Comparison of ENCODE assay signal across 1 cellular context in genomic region chr20:62025832-62026563, GRCh38.
A peak's percentile ranks its signal among the peaks of the same experiment; 100 is the strongest.
TF ChIP-seq lines count a peak whose summit lies in the region.

No MANE protein-coding gene starts in this region.

TF ChIP-seq in K562, 482 proteins besides CTCF, POLR2A, EP300 and RAD21 (continued from another document and continues in another):
- TF ChIP-seq, protein P1, sequence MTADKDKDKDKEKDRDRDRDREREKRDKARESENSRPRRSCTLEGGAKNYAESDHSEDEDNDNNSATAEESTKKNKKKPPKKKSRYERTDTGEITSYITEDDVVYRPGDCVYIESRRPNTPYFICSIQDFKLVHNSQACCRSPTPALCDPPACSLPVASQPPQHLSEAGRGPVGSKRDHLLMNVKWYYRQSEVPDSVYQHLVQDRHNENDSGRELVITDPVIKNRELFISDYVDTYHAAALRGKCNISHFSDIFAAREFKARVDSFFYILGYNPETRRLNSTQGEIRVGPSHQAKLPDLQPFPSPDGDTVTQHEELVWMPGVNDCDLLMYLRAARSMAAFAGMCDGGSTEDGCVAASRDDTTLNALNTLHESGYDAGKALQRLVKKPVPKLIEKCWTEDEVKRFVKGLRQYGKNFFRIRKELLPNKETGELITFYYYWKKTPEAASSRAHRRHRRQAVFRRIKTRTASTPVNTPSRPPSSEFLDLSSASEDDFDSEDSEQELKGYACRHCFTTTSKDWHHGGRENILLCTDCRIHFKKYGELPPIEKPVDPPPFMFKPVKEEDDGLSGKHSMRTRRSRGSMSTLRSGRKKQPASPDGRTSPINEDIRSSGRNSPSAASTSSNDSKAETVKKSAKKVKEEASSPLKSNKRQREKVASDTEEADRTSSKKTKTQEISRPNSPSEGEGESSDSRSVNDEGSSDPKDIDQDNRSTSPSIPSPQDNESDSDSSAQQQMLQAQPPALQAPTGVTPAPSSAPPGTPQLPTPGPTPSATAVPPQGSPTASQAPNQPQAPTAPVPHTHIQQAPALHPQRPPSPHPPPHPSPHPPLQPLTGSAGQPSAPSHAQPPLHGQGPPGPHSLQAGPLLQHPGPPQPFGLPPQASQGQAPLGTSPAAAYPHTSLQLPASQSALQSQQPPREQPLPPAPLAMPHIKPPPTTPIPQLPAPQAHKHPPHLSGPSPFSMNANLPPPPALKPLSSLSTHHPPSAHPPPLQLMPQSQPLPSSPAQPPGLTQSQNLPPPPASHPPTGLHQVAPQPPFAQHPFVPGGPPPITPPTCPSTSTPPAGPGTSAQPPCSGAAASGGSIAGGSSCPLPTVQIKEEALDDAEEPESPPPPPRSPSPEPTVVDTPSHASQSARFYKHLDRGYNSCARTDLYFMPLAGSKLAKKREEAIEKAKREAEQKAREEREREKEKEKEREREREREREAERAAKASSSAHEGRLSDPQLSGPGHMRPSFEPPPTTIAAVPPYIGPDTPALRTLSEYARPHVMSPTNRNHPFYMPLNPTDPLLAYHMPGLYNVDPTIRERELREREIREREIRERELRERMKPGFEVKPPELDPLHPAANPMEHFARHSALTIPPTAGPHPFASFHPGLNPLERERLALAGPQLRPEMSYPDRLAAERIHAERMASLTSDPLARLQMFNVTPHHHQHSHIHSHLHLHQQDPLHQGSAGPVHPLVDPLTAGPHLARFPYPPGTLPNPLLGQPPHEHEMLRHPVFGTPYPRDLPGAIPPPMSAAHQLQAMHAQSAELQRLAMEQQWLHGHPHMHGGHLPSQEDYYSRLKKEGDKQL (CRISPR knock-in tag; IDR thresholded peaks at IDR 0.05; ENCODE audit: borderline replicate concordance): no peak
- TF ChIP-seq ATF1 (CRISPR knock-in tag; IDR thresholded peaks at IDR 0.05) (no peak), ATF1 (tag; IDR thresholded peaks at IDR 0.05) (no peak), RBM34 (IDR thresholded peaks at IDR 0.05; ENCODE audit: borderline replicate concordance, insufficient read depth, low read length) (no peak), MYC (IDR thresholded peaks at IDR 0.05; ENCODE audit: low read depth, low read length) (peak; percentile 54; the same call in 1 of the 2 replicates), MYC (CRISPR knock-in tag; IDR thresholded peaks at IDR 0.05; ENCODE audit: borderline replicate concordance, low read depth) (no peak), SMARCC2 (IDR thresholded peaks at IDR 0.05; ENCODE audit: low read depth) (no peak), U2AF2 (optimal IDR thresholded peaks at IDR 0.05; ENCODE audit: low read depth, low read length) (no peak), ZSCAN32 (CRISPR knock-in tag; IDR thresholded peaks at IDR 0.05) (no peak), CREM (IDR thresholded peaks at IDR 0.05; ENCODE audit: low read depth) (0 out of 2 replicates have a peak, but pooled peaks have one; percentile 2), EP400 (IDR thresholded peaks at IDR 0.05) (peak; percentile 75), PTTG1 (tag; IDR thresholded peaks at IDR 0.05; ENCODE audit: low read depth) (no peak), CHD7 (IDR thresholded peaks at IDR 0.05; ENCODE audit: low read depth, low read length) (no peak), MED1 (CRISPR knock-in tag; IDR thresholded peaks at IDR 0.05; ENCODE audit: borderline replicate concordance) (no peak), EGR1 (conservative IDR thresholded peaks at IDR 0.05) (no peak), ARID2 (IDR thresholded peaks at IDR 0.05) (no peak), TEAD4 (IDR thresholded peaks at IDR 0.05; ENCODE audit: low read length) (0 out of 2 replicates have a peak, but pooled peaks have one; percentile 12), TEAD4 (CRISPR knock-in tag; IDR thresholded peaks at IDR 0.05; ENCODE audit: borderline replicate concordance) (no peak), HDAC1 (IDR thresholded peaks at IDR 0.05) (no peak), FOXJ3 (CRISPR knock-in tag; IDR thresholded peaks at IDR 0.05) (no peak), CC2D1A (IDR thresholded peaks at IDR 0.05) (peak; percentile 48; the same call in 1 of the 2 replicates), ZBTB9 (CRISPR knock-in tag; IDR thresholded peaks at IDR 0.05) (no peak), BRCA1 (IDR thresholded peaks at IDR 0.05) (no peak), BRCA1 (CRISPR knock-in tag; IDR thresholded peaks at IDR 0.05) (no peak), L3MBTL2 (IDR thresholded peaks at IDR 0.05) (peak; percentile 56; the same call in 1 of the 2 replicates), SP2 (IDR thresholded peaks at IDR 0.05; ENCODE audit: extremely low read depth, low read depth, low read length, poor library complexity, severe bottlenecking) (no peak), NR3C1 (CRISPR knock-in tag; IDR thresholded peaks at IDR 0.05) (no peak), JUN (IDR thresholded peaks at IDR 0.05; ENCODE audit: borderline replicate concordance, low read depth, low read length) (no peak), JUN (CRISPR knock-in tag; IDR thresholded peaks at IDR 0.05; ENCODE audit: borderline replicate concordance) (no peak), TAF9B (IDR thresholded peaks at IDR 0.05; ENCODE audit: partially characterized antibody) (no peak), MAX (CRISPR knock-in tag; IDR thresholded peaks at IDR 0.05) (peak; percentile 71), PCBP1 (IDR thresholded peaks at IDR 0.05; ENCODE audit: low read depth, low read length, poor library complexity, severe bottlenecking) (no peak), MECOM (CRISPR knock-in tag; IDR thresholded peaks at IDR 0.05) (no peak), NR2C1 (IDR thresholded peaks at IDR 0.05) (peak; percentile 41; the same call in 1 of the 2 replicates), NR2C1 (tag; IDR thresholded peaks at IDR 0.05) (no peak), RB1 (IDR thresholded peaks at IDR 0.05; ENCODE audit: low read depth) (peak; percentile 9; the same call in 1 of the 2 replicates)
- TF ChIP-seq, protein P2, sequence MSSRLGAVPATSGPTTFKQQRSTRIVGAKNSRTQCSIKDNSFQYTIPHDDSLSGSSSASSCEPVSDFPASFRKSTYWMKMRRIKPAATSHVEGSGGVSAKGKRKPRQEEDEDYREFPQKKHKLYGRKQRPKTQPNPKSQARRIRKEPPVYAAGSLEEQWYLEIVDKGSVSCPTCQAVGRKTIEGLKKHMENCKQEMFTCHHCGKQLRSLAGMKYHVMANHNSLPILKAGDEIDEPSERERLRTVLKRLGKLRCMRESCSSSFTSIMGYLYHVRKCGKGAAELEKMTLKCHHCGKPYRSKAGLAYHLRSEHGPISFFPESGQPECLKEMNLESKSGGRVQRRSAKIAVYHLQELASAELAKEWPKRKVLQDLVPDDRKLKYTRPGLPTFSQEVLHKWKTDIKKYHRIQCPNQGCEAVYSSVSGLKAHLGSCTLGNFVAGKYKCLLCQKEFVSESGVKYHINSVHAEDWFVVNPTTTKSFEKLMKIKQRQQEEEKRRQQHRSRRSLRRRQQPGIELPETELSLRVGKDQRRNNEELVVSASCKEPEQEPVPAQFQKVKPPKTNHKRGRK (tag; IDR thresholded peaks at IDR 0.05): no peak
- TF ChIP-seq, protein P3, sequence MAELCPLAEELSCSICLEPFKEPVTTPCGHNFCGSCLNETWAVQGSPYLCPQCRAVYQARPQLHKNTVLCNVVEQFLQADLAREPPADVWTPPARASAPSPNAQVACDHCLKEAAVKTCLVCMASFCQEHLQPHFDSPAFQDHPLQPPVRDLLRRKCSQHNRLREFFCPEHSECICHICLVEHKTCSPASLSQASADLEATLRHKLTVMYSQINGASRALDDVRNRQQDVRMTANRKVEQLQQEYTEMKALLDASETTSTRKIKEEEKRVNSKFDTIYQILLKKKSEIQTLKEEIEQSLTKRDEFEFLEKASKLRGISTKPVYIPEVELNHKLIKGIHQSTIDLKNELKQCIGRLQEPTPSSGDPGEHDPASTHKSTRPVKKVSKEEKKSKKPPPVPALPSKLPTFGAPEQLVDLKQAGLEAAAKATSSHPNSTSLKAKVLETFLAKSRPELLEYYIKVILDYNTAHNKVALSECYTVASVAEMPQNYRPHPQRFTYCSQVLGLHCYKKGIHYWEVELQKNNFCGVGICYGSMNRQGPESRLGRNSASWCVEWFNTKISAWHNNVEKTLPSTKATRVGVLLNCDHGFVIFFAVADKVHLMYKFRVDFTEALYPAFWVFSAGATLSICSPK (IDR thresholded peaks at IDR 0.05; ENCODE audit: borderline replicate concordance): no peak
